ENCODE assay signal across 18 cellular contexts in the genomic region with DNA sequence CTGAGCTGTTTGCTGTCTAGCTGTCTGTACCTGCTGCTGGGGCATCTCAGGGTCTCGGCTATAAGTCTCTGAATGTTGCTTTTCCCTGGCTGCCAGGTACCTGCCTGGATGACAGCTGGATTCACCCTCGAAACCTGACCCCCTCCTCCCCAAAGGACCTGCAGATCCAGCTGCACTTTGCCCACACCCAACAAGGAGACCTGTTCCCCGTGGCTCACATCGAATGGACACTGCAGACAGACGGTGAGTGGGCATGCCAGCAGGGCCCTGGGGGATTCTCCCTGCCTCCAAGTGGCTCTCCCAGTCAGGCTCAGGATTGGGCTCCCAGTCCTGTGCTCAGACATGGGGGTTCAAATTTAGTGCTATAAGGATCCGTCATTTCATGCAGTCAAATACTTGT. TPM values are rescaled to one million over a fixed set of nuclear protein-coding genes. Genes with fewer than 3 reads are reported as not detected.
DNase-seq lines count a peak whose midpoint lies in the region; ATAC-seq lines count a peak whose summit lies in the region.
"Had no signal": no experiment of that assay in that cellular context is flagged by ENCODE, and none has a peak within 500 bp of the region (broad histone marks: within the 10 kb centered on the region; RNA-seq: fewer than 3 reads in every experiment).

No MANE protein-coding gene starts in this region.

- no peaks in the 10 kb centered on the region for H3K27me3 Mint-ChIP-seq in activated CD4-positive, alpha-beta T cell treated with anti-CD3 and anti-CD28 coated beads, Interleukin-2, amount 10 ng/mL, durations not matched to agents 24 days and 14 days
- no peaks in the 10 kb centered on the region for H3K27me3 Mint-ChIP-seq in CD4-positive, CD25-positive, alpha-beta regulatory T cell
- no peaks in the 10 kb centered on the region for H3K27me3 Mint-ChIP-seq in T-cell
- no peaks in the 10 kb centered on the region for H3K27me3 Mint-ChIP-seq in naive thymus-derived CD4-positive, alpha-beta T cell
- H3K27me3 Mint-ChIP-seq: stimulated activated naive CD8-positive, alpha-beta T cell treated with anti-CD3 and anti-CD28 coated beads, Interleukin-15, amount 100 ng/mL, for 72 hours; type B pancreatic cell had no signal

- no peaks in the 10 kb centered on the region for H3K9me3 Mint-ChIP-seq in activated CD4-positive, alpha-beta T cell treated with anti-CD3 and anti-CD28 coated beads, Interleukin-2, amount 10 ng/mL, durations not matched to agents 24 days and 14 days
- peaks cover 0 to 1% (median 0%) of the 10 kb centered on the region in 7 donors for H3K9me3 Mint-ChIP-seq in CD4-positive, CD25-positive, alpha-beta regulatory T cell
- H3K9me3 Mint-ChIP-seq in T-cell, result no peaks in the 10 kb centered on the region
- H3K9me3 Mint-ChIP-seq in naive thymus-derived CD4-positive, alpha-beta T cell, result no peaks in the 10 kb centered on the region
- H3K9me3 Mint-ChIP-seq: stimulated activated naive CD8-positive, alpha-beta T cell treated with anti-CD3 and anti-CD28 coated beads, Interleukin-15, amount 100 ng/mL, for 72 hours; type B pancreatic cell had no signal

- POLR2A ChIA-PET in T-cell (lab: Charles Lee), result no interaction called here
- POLR2A ChIA-PET in naive thymus-derived CD4-positive, alpha-beta T cell (lab: Charles Lee), result interaction anchor here (0.5 to 4.9 kb wide), 4 partner anchors 10 to 20 kb away, joined by 3 to 63 read pairs (median 4); no protein-coding TSS in a partner anchor

- H3K4me1 ChIP-seq in CD4-positive, CD25-positive, alpha-beta regulatory T cell (ENCODE audit: control insufficient read depth, insufficient read depth, low read length, poor library complexity, severe bottlenecking), result peaks cover 36% of the 10 kb centered on the region
- peaks cover 27 to 81% of the 10 kb centered on the region in 2 donors for H3K4me1 ChIP-seq in naive thymus-derived CD4-positive, alpha-beta T cell (ENCODE audit: control insufficient read depth in 2 of 2, insufficient read depth in 2 of 2, low read length in 2 of 2)
- H3K4me1 ChIP-seq: A549, gastroesophageal sphincter had no signal

- H3K9me3 ChIP-seq in CD4-positive, CD25-positive, alpha-beta regulatory T cell (ENCODE audit: control insufficient read depth in 2 of 2, low read length in 2 of 2), result no peaks in the 10 kb centered on the region
- no peaks in the 10 kb centered on the region for H3K9me3 ChIP-seq in naive thymus-derived CD4-positive, alpha-beta T cell (ENCODE audit: control insufficient read depth in 2 of 3, low read length in 3 of 3)
- H3K9me3 ChIP-seq: A549, gastroesophageal sphincter had no signal

- CTCF ChIA-PET in T-cell (lab: Charles Lee), result no interaction called here
- CTCF ChIA-PET in naive thymus-derived CD4-positive, alpha-beta T cell (lab: Charles Lee), result interaction anchor here (1.8 kb wide), 1 partner anchor 11 kb away, joined by 10 read pairs; no protein-coding TSS in a partner anchor

- no peak overlapping the region for H3K27ac Mint-ChIP-seq in activated CD4-positive, alpha-beta T cell treated with anti-CD3 and anti-CD28 coated beads, Interleukin-2, amount 10 ng/mL, durations not matched to agents 24 days and 14 days
- H3K27ac Mint-ChIP-seq in CD4-positive, CD25-positive, alpha-beta regulatory T cell, result peak overlapping the region; percentile 63 to 92 (median 92)
- peak overlapping the region; percentile 92 to 94 for H3K27ac Mint-ChIP-seq in T-cell
- H3K27ac Mint-ChIP-seq in naive thymus-derived CD4-positive, alpha-beta T cell, result peak overlapping the region; percentile 78 to 96 (median 90)
- H3K27ac Mint-ChIP-seq: type B pancreatic cell had no signal

- intact Hi-C loops in activated CD4-positive, alpha-beta T cell treated with anti-CD3 and anti-CD28 coated beads, Interleukin-2, amount 10 ng/mL, durations not matched to agents 24 days and 14 days (cut with micrococcal nuclease), result loop anchor here (1.0 to 10.0 kb wide), 2 partner anchors 10 to 537 kb away; a partner anchor contains a TSS
- intact Hi-C loops in naive thymus-derived CD4-positive, alpha-beta T cell (cut with micrococcal nuclease), result loop anchor here (1.0 kb wide), 2 partner anchors 9 to 10 kb away; no protein-coding TSS in a partner anchor

- no peaks in the 10 kb centered on the region for H3K27me3 ChIP-seq in CD4-positive, CD25-positive, alpha-beta regulatory T cell (ENCODE audit: control insufficient read depth, insufficient read depth, low read length)
- H3K27me3 ChIP-seq in naive thymus-derived CD4-positive, alpha-beta T cell (ENCODE audit: control insufficient read depth in 2 of 2, insufficient read depth in 2 of 2, low read length in 2 of 2), result no peaks in the 10 kb centered on the region
- H3K27me3 ChIP-seq: gastroesophageal sphincter had no signal

- no peak overlapping the region for H3K27ac ChIP-seq in CD4-positive, CD25-positive, alpha-beta regulatory T cell (ENCODE audit: insufficient read depth, low read length, poor library complexity, severe bottlenecking)
- H3K27ac ChIP-seq in naive thymus-derived CD4-positive, alpha-beta T cell (ENCODE audit: low read depth, low read length), result peak overlapping the region; percentile 48
- H3K27ac ChIP-seq: A549, C4-2B had no signal

- H3K4me3 ChIP-seq in CD4-positive, CD25-positive, alpha-beta regulatory T cell (ENCODE audit: low read depth, low read length), result no peak overlapping the region
- no peak overlapping the region for H3K4me3 ChIP-seq in naive thymus-derived CD4-positive, alpha-beta T cell (ENCODE audit: low read length)
- H3K4me3 ChIP-seq: A549, gastroesophageal sphincter had no signal

- H3K4me1 Mint-ChIP-seq in activated CD4-positive, alpha-beta T cell treated with anti-CD3 and anti-CD28 coated beads, Interleukin-2, amount 10 ng/mL, durations not matched to agents 24 days and 14 days, result peaks cover 79% of the 10 kb centered on the region
- H3K4me1 Mint-ChIP-seq in CD4-positive, CD25-positive, alpha-beta regulatory T cell, result peaks cover 22 to 84% (median 53%) of the 10 kb centered on the region in 4 donors
- peaks cover 93 to 96% (median 95%) of the 10 kb centered on the region in 3 donors for H3K4me1 Mint-ChIP-seq in T-cell
- H3K4me1 Mint-ChIP-seq in naive thymus-derived CD4-positive, alpha-beta T cell, result peaks cover 75 to 98% (median 93%) of the 10 kb centered on the region in 7 donors

- H3K36me3 Mint-ChIP-seq in activated CD4-positive, alpha-beta T cell treated with anti-CD3 and anti-CD28 coated beads, Interleukin-2, amount 10 ng/mL, durations not matched to agents 24 days and 14 days (ENCODE audit: low read depth), result peaks cover 69% of the 10 kb centered on the region
- peaks cover 42% of the 10 kb centered on the region for H3K36me3 Mint-ChIP-seq in CD4-positive, CD25-positive, alpha-beta regulatory T cell
- peaks cover 50% of the 10 kb centered on the region for H3K36me3 Mint-ChIP-seq in T-cell
- H3K36me3 Mint-ChIP-seq in naive thymus-derived CD4-positive, alpha-beta T cell, result peaks cover 13 to 63% (median 40%) of the 10 kb centered on the region in 5 donors

- H3K36me3 ChIP-seq in CD4-positive, CD25-positive, alpha-beta regulatory T cell (ENCODE audit: control insufficient read depth, insufficient read depth, low read length), result peaks cover 64% of the 10 kb centered on the region
- peaks cover 22 to 53% (median 29%) of the 10 kb centered on the region in 3 experiments for H3K36me3 ChIP-seq in naive thymus-derived CD4-positive, alpha-beta T cell (ENCODE audit: control insufficient read depth in 2 of 3, insufficient read depth in 3 of 3, low read length in 3 of 3)

- ATAC-seq in CD4-positive, CD25-positive, alpha-beta regulatory T cell (ENCODE audit: low read depth in 2 of 2), result no peak
- no peak for ATAC-seq in T-cell (replicated peaks in 1 of 4)
- no peak for ATAC-seq in naive thymus-derived CD4-positive, alpha-beta T cell
- ATAC-seq: A549, esophagus mucosa had no signal

- no peak for DNase-seq in activated CD4-positive, alpha-beta T cell treated with anti-CD3 and anti-CD28 coated beads, Interleukin-2, amount 10 ng/mL, durations not matched to agents 24 days and 14 days
- no peak for DNase-seq in activated CD4-positive, alpha-beta T cell treated with anti-CD3 and anti-CD28 coated beads for 4 hours
- no peak for DNase-seq in CD4-positive, CD25-positive, alpha-beta regulatory T cell
- DNase-seq in T-cell, result no peak
- DNase-seq in naive thymus-derived CD4-positive, alpha-beta T cell, result no peak
- DNase-seq in NCI-H510A treated with DMSO at 0.1 percent for 48 hours (lab: John Stamatoyannopoulos, UW), result no peak
- no peak for DNase-seq in COLO829 (ENCODE audit: low spot score)
- DNase-seq in activated CD4-positive, CD25-positive, alpha-beta regulatory T cell treated with anti-CD3 and anti-CD28 coated beads, Interleukin-2, amount 50 U/mL, for 72 hours, result no peak
- DNase-seq: DMS79; NCI-H2029; NCI-H510A; SHP77; stimulated activated naive CD8-positive, alpha-beta T cell treated with anti-CD3 and anti-CD28 coated beads, Interleukin-15, amount 100 ng/mL, for 72 hours had no signal

- H3K4me3 Mint-ChIP-seq in activated CD4-positive, alpha-beta T cell treated with anti-CD3 and anti-CD28 coated beads, Interleukin-2, amount 10 ng/mL, durations not matched to agents 24 days and 14 days, result peak overlapping the region; percentile 63
- peak overlapping the region in 3 of 4 donors; percentile 4 to 76 (median 61) for H3K4me3 Mint-ChIP-seq in CD4-positive, CD25-positive, alpha-beta regulatory T cell
- peak overlapping the region in 1 of 3 donors; percentile 77 for H3K4me3 Mint-ChIP-seq in T-cell
- peak overlapping the region; percentile 30 to 87 (median 79) for H3K4me3 Mint-ChIP-seq in naive thymus-derived CD4-positive, alpha-beta T cell
- H3K4me3 Mint-ChIP-seq: type B pancreatic cell had no signal

RNA-seq across cellular contexts. Expression of a gene that starts 12.9 kb away (rescaled TPM):
- total RNA-seq in activated CD4-positive, alpha-beta T cell treated with anti-CD3 and anti-CD28 coated beads, Interleukin-2, amount 10 ng/mL, durations not matched to agents 24 days and 14 days, result 18.4 and 19.8 TPM in 2 replicates
- total RNA-seq in CD4-positive, CD25-positive, alpha-beta regulatory T cell, result 48.2 TPM
- 10 to 100 TPM; 21.7 to 34.7 (median 26.0) TPM for polyA plus RNA-seq in CD4-positive, CD25-positive, alpha-beta regulatory T cell
- total RNA-seq in T-cell, result 10 to 100 TPM; 38.8 to 72.7 (median 61.8) TPM
- 10 to 100 TPM; 51.9 to 91.8 (median 76.5) TPM for total RNA-seq in naive thymus-derived CD4-positive, alpha-beta T cell
- polyA plus RNA-seq in naive thymus-derived CD4-positive, alpha-beta T cell, result 10 to 100 TPM; 45.8 to 69.8 TPM

RNA-seq across cellular contexts. Expression of a gene that starts 23.5 kb away (rescaled TPM):
- total RNA-seq in activated CD4-positive, alpha-beta T cell treated with anti-CD3 and anti-CD28 coated beads, Interleukin-2, amount 10 ng/mL, durations not matched to agents 24 days and 14 days, result 0.16 and 0.17 TPM in 2 replicates
- total RNA-seq in CD4-positive, CD25-positive, alpha-beta regulatory T cell, result 0.10 TPM
- polyA plus RNA-seq in CD4-positive, CD25-positive, alpha-beta regulatory T cell, result under 1 TPM in 1 of 4 donors, not detected in 3; 0.03 TPM
- under 1 TPM in 3 of 5 donors, not detected in 2; 0.13 to 0.19 (median 0.15) TPM for total RNA-seq in T-cell
- 1 to 10 TPM in 1 of 5 experiments, under 1 TPM in 4; 0.13 to 2.6 (median 0.24) TPM for total RNA-seq in naive thymus-derived CD4-positive, alpha-beta T cell
- not detected for polyA plus RNA-seq in naive thymus-derived CD4-positive, alpha-beta T cell
